In the genomic region with DNA sequence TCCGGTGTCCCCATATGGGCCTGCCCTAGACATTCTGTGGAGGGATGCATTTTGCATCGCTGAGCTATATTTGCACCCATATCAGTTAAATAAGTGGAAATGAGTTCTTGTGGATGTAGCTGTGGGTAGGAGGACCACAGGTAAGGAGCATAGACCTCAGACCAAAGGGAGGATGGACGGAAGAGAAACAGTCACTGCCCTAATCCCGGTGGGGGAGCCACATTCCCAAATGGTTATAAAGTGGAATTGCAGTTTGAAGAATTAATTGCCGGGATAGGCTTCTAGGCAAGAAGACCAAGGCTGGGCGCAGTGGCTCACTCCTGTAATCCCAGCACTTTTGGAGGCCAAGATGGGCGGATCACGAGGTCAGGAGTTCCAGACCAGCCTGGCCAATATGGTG, we compare ENCODE assay signal across 1 cellular context.
TF ChIP-seq lines count a peak whose summit lies in the region.

No MANE protein-coding gene starts in this region.

TF ChIP-seq in K562, 482 proteins besides CTCF, POLR2A, EP300 and RAD21:
- TF ChIP-seq NR1H2 (CRISPR knock-in tag; IDR thresholded peaks at IDR 0.05) = no peak
- no peak for TF ChIP-seq SIRT6 (IDR thresholded peaks at IDR 0.05; ENCODE audit: low read depth, low read length)
- no peak for TF ChIP-seq NFE2 (IDR thresholded peaks at IDR 0.05; ENCODE audit: low read depth)
- TF ChIP-seq RFX1 (IDR thresholded peaks at IDR 0.05) = no peak
- no peak for TF ChIP-seq ZFP30 (CRISPR knock-in tag; IDR thresholded peaks at IDR 0.05; ENCODE audit: borderline replicate concordance)
- TF ChIP-seq TCF7 (IDR thresholded peaks at IDR 0.05; ENCODE audit: borderline replicate concordance) = no peak
- no peak for TF ChIP-seq OTX1 (CRISPR knock-in tag; IDR thresholded peaks at IDR 0.05)
- TF ChIP-seq GABPA (tag; conservative IDR thresholded peaks at IDR 0.05; ENCODE audit: low read depth) = no peak
- no peak for TF ChIP-seq ZC3H11A (IDR thresholded peaks at IDR 0.05; ENCODE audit: low read depth, low read length)
- TF ChIP-seq, protein P1, sequence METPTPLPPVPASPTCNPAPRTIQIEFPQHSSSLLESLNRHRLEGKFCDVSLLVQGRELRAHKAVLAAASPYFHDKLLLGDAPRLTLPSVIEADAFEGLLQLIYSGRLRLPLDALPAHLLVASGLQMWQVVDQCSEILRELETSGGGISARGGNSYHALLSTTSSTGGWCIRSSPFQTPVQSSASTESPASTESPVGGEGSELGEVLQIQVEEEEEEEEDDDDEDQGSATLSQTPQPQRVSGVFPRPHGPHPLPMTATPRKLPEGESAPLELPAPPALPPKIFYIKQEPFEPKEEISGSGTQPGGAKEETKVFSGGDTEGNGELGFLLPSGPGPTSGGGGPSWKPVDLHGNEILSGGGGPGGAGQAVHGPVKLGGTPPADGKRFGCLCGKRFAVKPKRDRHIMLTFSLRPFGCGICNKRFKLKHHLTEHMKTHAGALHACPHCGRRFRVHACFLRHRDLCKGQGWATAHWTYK (CRISPR knock-in tag; IDR thresholded peaks at IDR 0.05) = no peak
- no peak for TF ChIP-seq ILK (tag; IDR thresholded peaks at IDR 0.05; ENCODE audit: borderline replicate concordance, low read depth)
- TF ChIP-seq TBL1XR1 (IDR thresholded peaks at IDR 0.05; ENCODE audit: low read length in 2 of 2) = no peak
